ENCODE assay signal across 5 cellular contexts in genomic region chr16:70226024-70226423, GRCh38. TPM values are rescaled to one million over a fixed set of nuclear protein-coding genes. Genes with fewer than 3 reads are reported as not detected.
"Had no signal": no experiment of that assay in that cellular context is flagged by ENCODE, and none has a peak within 500 bp of the region (broad histone marks: within the 10 kb centered on the region; RNA-seq: fewer than 3 reads in every experiment).

No MANE protein-coding gene starts in this region.

RNA-seq across cellular contexts. Expression of gene CLEC18C, which starts 52.4 kb away (rescaled TPM):
- total RNA-seq: activated CD8-positive, alpha-beta T cell treated with anti-CD3 and anti-CD28 coated beads for 36 hours; ascending aorta; bronchial epithelial cell; chondrocyte had no signal
- polyA plus RNA-seq: cardiac muscle cell had no signal
